Comparison of ENCODE assay signal across 1 cellular context in genomic region chr11:119106564-119107537, GRCh38.
TF ChIP-seq lines count a peak whose summit lies in the region.

Gene C2CD2L, plus strand, starts transcription at chr11:119107344. Its CDS starts 398 bp downstream, at chr11:119107742.

TF ChIP-seq in K562, 482 proteins besides CTCF, POLR2A, EP300 and RAD21 (continued from another document and continues in another):
- TF ChIP-seq MEIS2 (IDR thresholded peaks at IDR 0.05; ENCODE audit: partially characterized antibody) (peak; percentile 76), ZNF589 (CRISPR knock-in tag; IDR thresholded peaks at IDR 0.05; ENCODE audit: low read depth) (peak; percentile 37; the same call in 1 of the 2 replicates), ELF1 (tag; IDR thresholded peaks at IDR 0.05) (peak; percentile 12), SOX6 (IDR thresholded peaks at IDR 0.05) (peak; percentile 54; the same call in 1 of the 2 replicates), ZNF395 (CRISPR knock-in tag; IDR thresholded peaks at IDR 0.05) (peak; percentile 73), ZBTB26 (CRISPR knock-in tag; IDR thresholded peaks at IDR 0.05) (no peak), CXXC5 (CRISPR knock-in tag; IDR thresholded peaks at IDR 0.05) (peak; percentile 70), C11orf30 (IDR thresholded peaks at IDR 0.05; ENCODE audit: low read depth) (no peak), ATF1 (CRISPR knock-in tag; IDR thresholded peaks at IDR 0.05) (no peak), ATF1 (tag; IDR thresholded peaks at IDR 0.05) (peak; percentile 50; the same call in 1 of the 2 replicates), MTA3 (IDR thresholded peaks at IDR 0.05; ENCODE audit: borderline replicate concordance) (peak; percentile 47; the same call in 1 of the 2 replicates), POLR2B (IDR thresholded peaks at IDR 0.05; ENCODE audit: low read depth, partially characterized antibody) (peak; percentile 80), HIVEP1 (CRISPR knock-in tag; IDR thresholded peaks at IDR 0.05) (no peak), EP400 (IDR thresholded peaks at IDR 0.05) (peak; percentile 88), FOXK2 (conservative IDR thresholded peaks at IDR 0.05 in 1 of 2, IDR thresholded peaks at IDR 0.05 in 1 of 2; ENCODE audit: low read depth in 2 of 2) (peak; percentile 68 to 76; a peak in 3 of 4 replicates), PHB2 (IDR thresholded peaks at IDR 0.05; ENCODE audit: low read depth) (peak; percentile 15; the same call in 1 of the 2 replicates), ASH1L (IDR thresholded peaks at IDR 0.05; ENCODE audit: borderline replicate concordance, low read depth, partially characterized antibody) (no peak), ZNF124 (CRISPR knock-in tag; IDR thresholded peaks at IDR 0.05) (no peak), YBX1 (IDR thresholded peaks at IDR 0.05) (no peak), ZBED1 (IDR thresholded peaks at IDR 0.05) (no peak), PHB (CRISPR knock-in tag; IDR thresholded peaks at IDR 0.05) (no peak; the same call in 1 of the 2 replicates), BACH1 (tag; IDR thresholded peaks at IDR 0.05) (no peak), YY1 (IDR thresholded peaks at IDR 0.05; ENCODE audit: borderline replicate concordance in 1 of 3, control insufficient read depth in 1 of 3, extremely low read depth in 1 of 3, insufficient read depth in 3 of 3, insufficient read length in 1 of 3, insufficient replicate concordance in 2 of 3, low read depth in 1 of 3, low read length in 2 of 3) (peak in 2 of 3 experiments; percentile 36 to 66), MNT (conservative IDR thresholded peaks at IDR 0.05) (peak; percentile 72 to 81), ELF2 (CRISPR knock-in tag; IDR thresholded peaks at IDR 0.05) (peak; percentile 70; the same call in 1 of the 2 replicates), NFIC (IDR thresholded peaks at IDR 0.05) (peak; percentile 97), EGR1 (conservative IDR thresholded peaks at IDR 0.05) (peak; percentile 63; the same call in 1 of the 2 replicates), FOXA3 (CRISPR knock-in tag; conservative IDR thresholded peaks at IDR 0.05 in 1 of 2, IDR thresholded peaks at IDR 0.05 in 1 of 2) (peak; percentile 60 to 90), HDAC2 (IDR thresholded peaks at IDR 0.05) (peak; percentile 81), ZNF263 (CRISPR knock-in tag; IDR thresholded peaks at IDR 0.05; ENCODE audit: borderline replicate concordance) (peak; percentile 99), ZC3H4 (CRISPR knock-in tag; IDR thresholded peaks at IDR 0.05; ENCODE audit: borderline replicate concordance) (no peak), CEBPG (CRISPR knock-in tag; IDR thresholded peaks at IDR 0.05) (no peak), CEBPG (tag; conservative IDR thresholded peaks at IDR 0.05 in 1 of 2, IDR thresholded peaks at IDR 0.05 in 1 of 2) (peak in 1 of 2 experiments; percentile 54; a peak in 2 of 4 replicates), MEF2D (tag; conservative IDR thresholded peaks at IDR 0.05; ENCODE audit: low read depth) (0 out of 2 replicates have a peak, but pooled peaks have one; percentile 14), NCOA1 (IDR thresholded peaks at IDR 0.05; ENCODE audit: low read depth) (peak; percentile 70), POLR2AphosphoS2 (IDR thresholded peaks at IDR 0.05; ENCODE audit: low read length) (no peak), ELK3 (CRISPR knock-in tag; IDR thresholded peaks at IDR 0.05) (no peak), SNIP1 (IDR thresholded peaks at IDR 0.05; ENCODE audit: low read depth) (no peak), CBFA2T3 (IDR thresholded peaks at IDR 0.05) (peak; percentile 31; the same call in 1 of the 2 replicates), DMBX1 (CRISPR knock-in tag; IDR thresholded peaks at IDR 0.05; ENCODE audit: borderline replicate concordance) (0 out of 2 replicates have a peak, but pooled peaks have one; percentile 36), GABPA (tag; conservative IDR thresholded peaks at IDR 0.05; ENCODE audit: low read depth) (peak; percentile 53), CREB1 (IDR thresholded peaks at IDR 0.05) (no peak; the same call in 1 of the 2 replicates), CREB1 (CRISPR knock-in tag; IDR thresholded peaks at IDR 0.05) (peak; percentile 20; the same call in 1 of the 2 replicates), CEBPB (tag; IDR thresholded peaks at IDR 0.05) (peak; percentile 75), TBP (optimal IDR thresholded peaks at IDR 0.05; ENCODE audit: low read depth, low read length) (peak; percentile 79), ETV6 (IDR thresholded peaks at IDR 0.05; ENCODE audit: borderline replicate concordance in 1 of 2, low read depth in 2 of 2, low read length in 1 of 2) (peak; percentile 8 to 49; a peak in 2 of 4 replicates), ETV6 (CRISPR knock-in tag; IDR thresholded peaks at IDR 0.05; ENCODE audit: borderline replicate concordance) (0 out of 2 replicates have a peak, but pooled peaks have one; percentile 30), TCF3 (CRISPR knock-in tag; IDR thresholded peaks at IDR 0.05) (0 out of 2 replicates have a peak, but pooled peaks have one; percentile 5), ZNF24 (IDR thresholded peaks at IDR 0.05) (no peak), HSF4 (CRISPR knock-in tag; IDR thresholded peaks at IDR 0.05; ENCODE audit: borderline replicate concordance) (no peak), PML (IDR thresholded peaks at IDR 0.05; ENCODE audit: low read length) (peak; percentile 61; the same call in 1 of the 2 replicates), HOXB6 (CRISPR knock-in tag; IDR thresholded peaks at IDR 0.05; ENCODE audit: borderline replicate concordance) (no peak), TAF1 (IDR thresholded peaks at IDR 0.05; ENCODE audit: control insufficient read depth, extremely low read depth, insufficient read depth, low read length, severe bottlenecking) (peak; percentile 28), TEAD2 (tag; IDR thresholded peaks at IDR 0.05) (no peak), SPI1 (IDR thresholded peaks at IDR 0.05; ENCODE audit: borderline replicate concordance, low read depth, low read length) (0 out of 2 replicates have a peak, but pooled peaks have one; percentile 22)
- TF ChIP-seq, protein P1, sequence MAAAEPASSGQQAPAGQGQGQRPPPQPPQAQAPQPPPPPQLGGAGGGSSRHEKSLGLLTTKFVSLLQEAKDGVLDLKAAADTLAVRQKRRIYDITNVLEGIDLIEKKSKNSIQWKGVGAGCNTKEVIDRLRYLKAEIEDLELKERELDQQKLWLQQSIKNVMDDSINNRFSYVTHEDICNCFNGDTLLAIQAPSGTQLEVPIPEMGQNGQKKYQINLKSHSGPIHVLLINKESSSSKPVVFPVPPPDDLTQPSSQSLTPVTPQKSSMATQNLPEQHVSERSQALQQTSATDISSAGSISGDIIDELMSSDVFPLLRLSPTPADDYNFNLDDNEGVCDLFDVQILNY (CRISPR knock-in tag; IDR thresholded peaks at IDR 0.05): no peak
- TF ChIP-seq, protein P2, sequence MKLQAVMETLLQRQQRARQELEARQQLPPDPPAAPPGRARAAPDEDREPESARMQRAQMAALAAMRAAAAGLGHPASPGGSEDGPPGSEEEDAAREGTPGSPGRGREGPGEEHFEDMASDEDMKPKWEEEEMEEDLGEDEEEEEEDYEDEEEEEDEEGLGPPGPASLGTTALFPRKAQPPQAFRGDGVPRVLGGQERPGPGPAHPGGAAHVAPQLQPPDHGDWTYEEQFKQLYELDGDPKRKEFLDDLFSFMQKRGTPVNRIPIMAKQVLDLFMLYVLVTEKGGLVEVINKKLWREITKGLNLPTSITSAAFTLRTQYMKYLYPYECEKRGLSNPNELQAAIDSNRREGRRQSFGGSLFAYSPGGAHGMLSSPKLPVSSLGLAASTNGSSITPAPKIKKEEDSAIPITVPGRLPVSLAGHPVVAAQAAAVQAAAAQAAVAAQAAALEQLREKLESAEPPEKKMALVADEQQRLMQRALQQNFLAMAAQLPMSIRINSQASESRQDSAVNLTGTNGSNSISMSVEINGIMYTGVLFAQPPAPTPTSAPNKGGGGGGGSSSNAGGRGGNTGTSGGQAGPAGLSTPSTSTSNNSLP (IDR thresholded peaks at IDR 0.05; ENCODE audit: borderline replicate concordance, low read depth, low read length): 0 out of 2 replicates have a peak, but pooled peaks have one; percentile 25
- TF ChIP-seq, protein P3, sequence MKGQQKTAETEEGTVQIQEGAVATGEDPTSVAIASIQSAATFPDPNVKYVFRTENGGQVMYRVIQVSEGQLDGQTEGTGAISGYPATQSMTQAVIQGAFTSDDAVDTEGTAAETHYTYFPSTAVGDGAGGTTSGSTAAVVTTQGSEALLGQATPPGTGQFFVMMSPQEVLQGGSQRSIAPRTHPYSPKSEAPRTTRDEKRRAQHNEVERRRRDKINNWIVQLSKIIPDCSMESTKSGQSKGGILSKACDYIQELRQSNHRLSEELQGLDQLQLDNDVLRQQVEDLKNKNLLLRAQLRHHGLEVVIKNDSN (CRISPR knock-in tag; IDR thresholded peaks at IDR 0.05): no peak
- TF ChIP-seq, protein P4, sequence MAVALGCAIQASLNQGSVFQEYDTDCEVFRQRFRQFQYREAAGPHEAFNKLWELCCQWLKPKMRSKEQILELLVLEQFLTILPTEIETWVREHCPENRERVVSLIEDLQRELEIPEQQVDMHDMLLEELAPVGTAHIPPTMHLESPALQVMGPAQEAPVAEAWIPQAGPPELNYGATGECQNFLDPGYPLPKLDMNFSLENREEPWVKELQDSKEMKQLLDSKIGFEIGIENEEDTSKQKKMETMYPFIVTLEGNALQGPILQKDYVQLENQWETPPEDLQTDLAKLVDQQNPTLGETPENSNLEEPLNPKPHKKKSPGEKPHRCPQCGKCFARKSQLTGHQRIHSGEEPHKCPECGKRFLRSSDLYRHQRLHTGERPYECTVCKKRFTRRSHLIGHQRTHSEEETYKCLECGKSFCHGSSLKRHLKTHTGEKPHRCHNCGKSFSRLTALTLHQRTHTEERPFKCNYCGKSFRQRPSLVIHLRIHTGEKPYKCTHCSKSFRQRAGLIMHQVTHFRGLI (CRISPR knock-in tag; IDR thresholded peaks at IDR 0.05): no peak
